ENCODE assay signal across 12 cellular contexts in the genomic region with DNA sequence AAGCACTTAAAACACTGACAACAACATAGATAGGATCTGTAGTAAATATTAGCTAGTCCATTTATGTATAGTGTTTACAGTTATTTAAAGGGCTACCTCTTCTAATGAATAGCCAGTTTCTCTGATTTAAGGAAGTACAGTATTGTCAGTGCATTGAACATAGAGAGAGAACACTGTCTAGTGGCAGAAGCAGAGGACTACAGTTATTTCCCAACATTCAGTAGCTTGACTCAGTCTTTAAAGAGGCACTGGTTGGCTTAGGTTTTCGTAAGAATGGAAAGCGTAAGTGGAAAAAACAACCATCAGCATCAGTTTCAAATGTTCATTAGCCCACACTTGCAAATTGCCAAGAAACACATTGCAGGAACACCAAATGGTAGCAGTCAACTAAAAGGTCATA.
DNase-seq lines count a peak whose midpoint lies in the region; ATAC-seq and TF ChIP-seq lines count a peak whose summit lies in the region.
"Had no signal": no experiment of that assay in that cellular context is flagged by ENCODE, and none has a peak within 500 bp of the region (broad histone marks: within the 10 kb centered on the region; RNA-seq: fewer than 3 reads in every experiment).

No MANE protein-coding gene starts in this region.

- peak; percentile 40 for ATAC-seq in left lung
- ATAC-seq: gastrocnemius medialis had no signal

- H3K9ac ChIP-seq in adipocyte (ENCODE audit: low read length), result no peak overlapping the region

- TF ChIP-seq EP300 in tibial nerve (IDR thresholded peaks at IDR 0.05), result no peak

- no peaks in the 10 kb centered on the region for H3K36me3 ChIP-seq in adipocyte (ENCODE audit: control insufficient read depth, insufficient read depth, low read length, severe bottlenecking)
- no peaks in the 10 kb centered on the region for H3K36me3 ChIP-seq in left lung
- no peaks in the 10 kb centered on the region for H3K36me3 ChIP-seq in tibial nerve
- H3K36me3 ChIP-seq: gastrocnemius medialis had no signal

- H3K9me3 ChIP-seq in adipocyte (ENCODE audit: control insufficient read depth, low read length), result no peaks in the 10 kb centered on the region
- peaks cover 0 to 6% of the 10 kb centered on the region in 2 donors for H3K9me3 ChIP-seq in left lung
- H3K9me3 ChIP-seq in tibial nerve, result no peaks in the 10 kb centered on the region
- H3K9me3 ChIP-seq: gastrocnemius medialis had no signal

- intact Hi-C loops in left lung (cut with DNase I), result no loop called here

- H3K27ac ChIP-seq in C4-2B, result no peak overlapping the region
- H3K27ac ChIP-seq in left lung, result no peak overlapping the region
- H3K27ac ChIP-seq in tibial nerve, result no peak overlapping the region
- H3K27ac ChIP-seq: gastrocnemius medialis had no signal

- WGBS in tibial nerve, 2 donors, result 52 to 59% methylated on average over 2 of the region's 2 CpGs

- no peak for TF ChIP-seq POLR2A in tibial nerve (IDR thresholded peaks at IDR 0.05)

- H3K27me3 ChIP-seq in adipocyte (replicated peaks; ENCODE audit: control insufficient read depth, insufficient read depth, low read length) (no peaks in the 10 kb centered on the region), left lung (no peaks in the 10 kb centered on the region), tibial nerve (no peaks in the 10 kb centered on the region)
- H3K27me3 ChIP-seq: gastrocnemius medialis had no signal

- H3K4me3 ChIP-seq in adipocyte (ENCODE audit: low read length), result peak overlapping the region; percentile 19
- no peak overlapping the region for H3K4me3 ChIP-seq in left lung
- H3K4me3 ChIP-seq in tibial nerve, result no peak overlapping the region
- H3K4me3 ChIP-seq: gastrocnemius medialis had no signal

- peak; percentile 29 for DNase-seq in adipocyte (ENCODE audit: low read depth)
- DNase-seq in left lung, result no peak
- no peak for DNase-seq in tibial nerve (ENCODE audit: low spot score in 2 of 2)
- no peak for DNase-seq in T-helper 1 cell
- no peak for DNase-seq in NCI-H1105 (lab: John Stamatoyannopoulos, UW)
- no peak for DNase-seq in amniotic stem cell (lab: John Stamatoyannopoulos, UW)
- DNase-seq: gastrocnemius medialis; naive B cell; NCI-H2029 treated with DMSO at 0.1 percent for 48 hours; stimulated activated CD4-positive, alpha-beta T cell treated with anti-CD3 and anti-CD28 coated beads, Interleukin-4, amount 100 ng/mL, for 1 hour had no signal

- TF ChIP-seq CTCF in C4-2B (conservative IDR thresholded peaks at IDR 0.05), result peak; percentile 55
- peak; percentile 61; the same call in 1 of the 2 replicates for TF ChIP-seq CTCF in LNCAP (IDR thresholded peaks at IDR 0.05)
- no peak for TF ChIP-seq CTCF in left lung (IDR thresholded peaks at IDR 0.05)
- TF ChIP-seq CTCF in tibial nerve (IDR thresholded peaks at IDR 0.05), result peak in 1 of 5 experiments; percentile 24

- H3K4me1 ChIP-seq in adipocyte (ENCODE audit: control insufficient read depth, insufficient read depth, low read length), result peaks cover 17% of the 10 kb centered on the region
- H3K4me1 ChIP-seq in left lung, result peaks cover 6 to 9% of the 10 kb centered on the region in 2 donors
- H3K4me1 ChIP-seq in tibial nerve, result peaks cover 0 to 10% (median 0%) of the 10 kb centered on the region in 4 donors
- H3K4me1 ChIP-seq: gastrocnemius medialis had no signal

Comparison
In these comparisons a context has a peak if more than half of its experiments do, and no peak if none do; other contexts are left out.
1. CTCF ChIP-seq: peak in C4-2B (single experiment) and LNCAP (single experiment); none in left lung (0 of 2).